In genomic region chr1:109443476-109443875, GRCh38 we compare ENCODE assay signal across 25 cellular contexts.
"Had no signal": no experiment of that assay in that cellular context is flagged by ENCODE, and none has a peak within 500 bp of the region (broad histone marks: within the 10 kb centered on the region; RNA-seq: fewer than 3 reads in every experiment).

No MANE protein-coding gene starts in this region.

- H3K4me3 ChIP-seq: MG63, SJSA1 had no signal

- DNase-seq: IMR-90, Karpas-422, KG1, MG63, NCI-H1092, NCI-H1105 treated with DMSO at 0.1 percent for 48 hours, NCI-H1417 treated with DMSO at 0.1 percent for 48 hours, NCI-H146, NCI-H1694 treated with DMSO at 0.1 percent for 48 hours, NCI-H1930, NCI-H2081, NCI-H2107, NCI-H226, NCI-H446, NCI-H510A, NCI-H524 treated with DMSO at 0.1 percent for 48 hours, NCI-H69, NCI-H774, Right ventricle myocardium superior, RPMI8226, SIG-M5, SK-N-SH, SW 1271 had no signal

- H3K27ac ChIP-seq: SJSA1 had no signal

- H3K9ac ChIP-seq: SK-N-SH had no signal

- ATAC-seq: HepG2 had no signal

- H3K36me3 ChIP-seq: MG63, SJSA1 had no signal

- H3K9me3 ChIP-seq: SJSA1, SK-N-SH had no signal
